17 cellular contexts compared by ENCODE assay signal in the genomic region with DNA sequence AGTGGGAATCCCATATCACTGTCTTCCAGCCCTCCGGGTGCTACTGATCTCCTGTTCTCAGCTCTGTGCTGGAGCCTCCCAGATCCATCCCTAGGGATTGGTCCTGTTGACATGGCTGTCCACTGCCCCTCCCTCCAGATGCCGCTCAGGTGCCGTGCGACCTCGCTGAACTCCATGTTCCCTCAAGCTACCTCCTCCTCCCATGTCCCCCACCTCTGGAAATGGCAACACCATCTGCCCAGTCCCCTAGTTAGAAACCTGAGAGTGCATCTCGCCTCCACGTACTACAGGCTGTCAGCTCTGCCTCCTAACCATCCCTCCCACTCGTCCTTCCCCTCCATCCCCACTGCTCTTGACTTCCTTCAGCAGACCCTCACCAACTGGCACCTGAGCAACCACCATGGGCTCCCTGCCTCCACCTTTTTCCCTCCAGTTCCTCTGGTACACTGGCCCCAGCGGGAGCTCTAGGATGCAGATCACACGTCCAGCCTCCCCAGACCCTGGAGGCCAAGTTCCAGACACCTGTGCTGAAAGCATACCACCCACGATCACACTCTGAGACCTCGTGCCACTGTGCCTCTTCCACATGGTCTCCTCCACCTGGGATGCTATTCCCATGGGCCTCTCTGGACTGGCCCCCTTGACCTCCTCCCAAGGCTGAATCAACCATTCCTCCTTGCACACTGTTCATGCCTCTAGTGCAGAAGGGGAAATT.
DNase-seq lines count a peak whose midpoint lies in the region; ATAC-seq and TF ChIP-seq lines count a peak whose summit lies in the region.
"Had no signal": no experiment of that assay in that cellular context is flagged by ENCODE, and none has a peak within 500 bp of the region (broad histone marks: within the 10 kb centered on the region; RNA-seq: fewer than 3 reads in every experiment).

No MANE protein-coding gene starts in this region.

- no peak for DNase-seq in activated CD8-positive, alpha-beta T cell treated with anti-CD3 and anti-CD28 coated beads, Interleukin-2, amount 10 ng/mL, durations not matched to agents 7 days and 5 days
- DNase-seq in activated CD8-positive, alpha-beta T cell treated with anti-CD3 and anti-CD28 coated beads for 36 hours = no peak
- DNase-seq in NCI-H524 treated with DMSO at 0.1 percent for 48 hours (lab: John Stamatoyannopoulos, UW) (peak; percentile 81), chondrocyte (ENCODE audit: low spot score) (peak; percentile 60), NCI-H146 treated with DMSO at 0.1 percent for 48 hours (lab: John Stamatoyannopoulos, UW; ENCODE audit: unreplicated experiment) (no peak)
- DNase-seq in stimulated activated effector memory CD8-positive, alpha-beta T cell treated with anti-CD3 and anti-CD28 coated beads, Interleukin-12 subunit alpha, Interleukin-12 subunit beta, amount 100 ng/mL, for 72 hours (ENCODE audit: low spot score in 2 of 2) = no peak
- DNase-seq: COR-L47; DMS79 treated with DMSO at 0.1 percent for 48 hours; GOT3; HFFc6; MG63; NCI-H1092 treated with DMSO at 0.1 percent for 48 hours; NCI-H187 treated with DMSO at 0.1 percent for 48 hours; NCI-H510A treated with DMSO at 0.1 percent for 48 hours; NK-92 treated with Interleukin-12 subunit alpha and Interleukin-12 subunit beta, amount 100 ng/mL, for 24 hours had no signal

- peaks cover 86% of the 10 kb centered on the region for H3K4me1 Mint-ChIP-seq in activated CD8-positive, alpha-beta T cell treated with anti-CD3 and anti-CD28 coated beads, Interleukin-2, amount 10 ng/mL, durations not matched to agents 7 days and 5 days (ENCODE audit: low read depth)
- H3K4me1 Mint-ChIP-seq in activated CD8-positive, alpha-beta T cell treated with anti-CD3 and anti-CD28 coated beads for 36 hours (ENCODE audit: low read depth) = peaks cover 46% of the 10 kb centered on the region
- H3K4me1 Mint-ChIP-seq in chondrocyte (ENCODE audit: low read depth) = peaks cover 18% of the 10 kb centered on the region
- H3K4me1 Mint-ChIP-seq in stimulated activated effector memory CD8-positive, alpha-beta T cell treated with anti-CD3 and anti-CD28 coated beads, Interleukin-12 subunit alpha, Interleukin-12 subunit beta, amount 100 ng/mL, for 72 hours = peaks cover 19% of the 10 kb centered on the region

- H3K36me3 Mint-ChIP-seq in activated CD8-positive, alpha-beta T cell treated with anti-CD3 and anti-CD28 coated beads, Interleukin-2, amount 10 ng/mL, durations not matched to agents 7 days and 5 days (ENCODE audit: low read depth) = no peaks in the 10 kb centered on the region
- no peaks in the 10 kb centered on the region for H3K36me3 Mint-ChIP-seq in activated CD8-positive, alpha-beta T cell treated with anti-CD3 and anti-CD28 coated beads for 36 hours (ENCODE audit: low read depth)
- H3K36me3 Mint-ChIP-seq in chondrocyte (ENCODE audit: low read depth) = peaks cover 5% of the 10 kb centered on the region
- H3K36me3 Mint-ChIP-seq in stimulated activated effector memory CD8-positive, alpha-beta T cell treated with anti-CD3 and anti-CD28 coated beads, Interleukin-12 subunit alpha, Interleukin-12 subunit beta, amount 100 ng/mL, for 72 hours = no peaks in the 10 kb centered on the region

- CTCF ChIA-PET in activated CD8-positive, alpha-beta T cell treated with anti-CD3 and anti-CD28 coated beads, Interleukin-2, amount 10 ng/mL, durations not matched to agents 7 days and 5 days (lab: Charles Lee) = interaction anchor here (1.1 kb wide), 1 partner anchor 13 kb away, joined by 3 read pairs; no protein-coding TSS in a partner anchor
- CTCF ChIA-PET in activated CD8-positive, alpha-beta T cell treated with anti-CD3 and anti-CD28 coated beads for 36 hours (lab: Charles Lee) = interaction anchor here (1.1 kb wide), 1 partner anchor 13 kb away, joined by 3 read pairs; no protein-coding TSS in a partner anchor

- H3K27me3 Mint-ChIP-seq in activated CD8-positive, alpha-beta T cell treated with anti-CD3 and anti-CD28 coated beads, Interleukin-2, amount 10 ng/mL, durations not matched to agents 7 days and 5 days (ENCODE audit: low read depth) = peaks cover 11% of the 10 kb centered on the region
- peaks cover 16% of the 10 kb centered on the region for H3K27me3 Mint-ChIP-seq in activated CD8-positive, alpha-beta T cell treated with anti-CD3 and anti-CD28 coated beads for 36 hours
- peaks cover 24% of the 10 kb centered on the region for H3K27me3 Mint-ChIP-seq in chondrocyte (ENCODE audit: low read depth)

- POLR2A ChIA-PET in activated CD8-positive, alpha-beta T cell treated with anti-CD3 and anti-CD28 coated beads, Interleukin-2, amount 10 ng/mL, durations not matched to agents 7 days and 5 days (lab: Charles Lee) = no interaction called here
- POLR2A ChIA-PET in activated CD8-positive, alpha-beta T cell treated with anti-CD3 and anti-CD28 coated beads for 36 hours (lab: Charles Lee) = no interaction called here

- H3K4me3 Mint-ChIP-seq in activated CD8-positive, alpha-beta T cell treated with anti-CD3 and anti-CD28 coated beads, Interleukin-2, amount 10 ng/mL, durations not matched to agents 7 days and 5 days = no peak overlapping the region
- H3K4me3 Mint-ChIP-seq in activated CD8-positive, alpha-beta T cell treated with anti-CD3 and anti-CD28 coated beads for 36 hours = no peak overlapping the region
- H3K4me3 Mint-ChIP-seq in chondrocyte (ENCODE audit: unreplicated experiment) = no peak overlapping the region
- no peak overlapping the region for H3K4me3 Mint-ChIP-seq in stimulated activated effector memory CD8-positive, alpha-beta T cell treated with anti-CD3 and anti-CD28 coated beads, Interleukin-12 subunit alpha, Interleukin-12 subunit beta, amount 100 ng/mL, for 72 hours
- H3K4me3 Mint-ChIP-seq: HFFc6 had no signal

- ATAC-seq in activated CD8-positive, alpha-beta T cell treated with anti-CD3 and anti-CD28 coated beads, Interleukin-2, amount 10 ng/mL, durations not matched to agents 7 days and 5 days = no peak
- ATAC-seq in activated CD8-positive, alpha-beta T cell treated with anti-CD3 and anti-CD28 coated beads for 36 hours = no peak
- peak; percentile 11 for ATAC-seq in stimulated activated effector memory CD8-positive, alpha-beta T cell treated with anti-CD3 and anti-CD28 coated beads, Interleukin-12 subunit alpha, Interleukin-12 subunit beta, amount 100 ng/mL, for 72 hours
- ATAC-seq in HG03521 (IDR thresholded peaks at IDR 0.05; ENCODE audit: unreplicated experiment) = no peak
- ATAC-seq in GM21619 (IDR thresholded peaks at IDR 0.05; ENCODE audit: unreplicated experiment) = no peak

- intact Hi-C loops in activated CD8-positive, alpha-beta T cell treated with anti-CD3 and anti-CD28 coated beads for 36 hours (cut with micrococcal nuclease) = no loop called here

- peak overlapping the region; percentile 65 for H3K27ac Mint-ChIP-seq in activated CD8-positive, alpha-beta T cell treated with anti-CD3 and anti-CD28 coated beads, Interleukin-2, amount 10 ng/mL, durations not matched to agents 7 days and 5 days
- no peak overlapping the region for H3K27ac Mint-ChIP-seq in activated CD8-positive, alpha-beta T cell treated with anti-CD3 and anti-CD28 coated beads for 36 hours
- H3K27ac Mint-ChIP-seq in chondrocyte (ENCODE audit: unreplicated experiment) = no peak overlapping the region
- H3K27ac Mint-ChIP-seq in stimulated activated effector memory CD8-positive, alpha-beta T cell treated with anti-CD3 and anti-CD28 coated beads, Interleukin-12 subunit alpha, Interleukin-12 subunit beta, amount 100 ng/mL, for 72 hours = no peak overlapping the region
- H3K27ac Mint-ChIP-seq: HFFc6 had no signal

- TF ChIP-seq CTCF in activated CD8-positive, alpha-beta T cell treated with anti-CD3 and anti-CD28 coated beads for 36 hours (IDR thresholded peaks at IDR 0.05) = no peak
- no peak for TF ChIP-seq CTCF in chondrocyte (IDR thresholded peaks at IDR 0.05)

- H3K9me3 Mint-ChIP-seq in activated CD8-positive, alpha-beta T cell treated with anti-CD3 and anti-CD28 coated beads, Interleukin-2, amount 10 ng/mL, durations not matched to agents 7 days and 5 days (ENCODE audit: insufficient read depth) = no peaks in the 10 kb centered on the region
- H3K9me3 Mint-ChIP-seq in activated CD8-positive, alpha-beta T cell treated with anti-CD3 and anti-CD28 coated beads for 36 hours = no peaks in the 10 kb centered on the region
- H3K9me3 Mint-ChIP-seq in chondrocyte (ENCODE audit: low read depth) = no peaks in the 10 kb centered on the region
- H3K9me3 Mint-ChIP-seq in stimulated activated effector memory CD8-positive, alpha-beta T cell treated with anti-CD3 and anti-CD28 coated beads, Interleukin-12 subunit alpha, Interleukin-12 subunit beta, amount 100 ng/mL, for 72 hours = no peaks in the 10 kb centered on the region
- H3K9me3 Mint-ChIP-seq: HFFc6 had no signal

Comparison
In these comparisons a context has a peak if more than half of its experiments do, and no peak if none do; other contexts are left out.
1. DNase-seq: peak in NCI-H524 treated with DMSO at 0.1 percent for 48 hours (single experiment) and chondrocyte (single experiment); none in activated CD8-positive, alpha-beta T cell treated with anti-CD3 and anti-CD28 coated beads, Interleukin-2, amount 10 ng/mL, durations not matched to agents 7 days and 5 days (single experiment), activated CD8-positive, alpha-beta T cell treated with anti-CD3 and anti-CD28 coated beads for 36 hours (single experiment), stimulated activated effector memory CD8-positive, alpha-beta T cell treated with anti-CD3 and anti-CD28 coated beads, Interleukin-12 subunit alpha, Interleukin-12 subunit beta, amount 100 ng/mL, for 72 hours (0 of 2) and NCI-H146 treated with DMSO at 0.1 percent for 48 hours (single experiment).